In genomic region chr1:150151291-150152181, GRCh38 we compare ENCODE assay signal across 8 cellular contexts. TPM values are rescaled to one million over a fixed set of nuclear protein-coding genes. Genes with fewer than 3 reads are reported as not detected.
DNase-seq lines count a peak whose midpoint lies in the region; ATAC-seq, FAIRE-seq and TF ChIP-seq lines count a peak whose summit lies in the region.

No MANE protein-coding gene starts in this region.

- no peaks in the 10 kb centered on the region for H3K9me3 Mint-ChIP-seq in activated naive CD8-positive, alpha-beta T cell treated with anti-CD3 and anti-CD28 coated beads, Interleukin-2, amount 10 ng/mL, durations not matched to agents 7 days and 5 days

- peak; percentile 76 for ATAC-seq in activated naive CD8-positive, alpha-beta T cell treated with anti-CD3 and anti-CD28 coated beads, Interleukin-2, amount 10 ng/mL, durations not matched to agents 7 days and 5 days (ENCODE audit: low read depth)

- H3K9me3 ChIP-seq in Peyer's patch = no peaks in the 10 kb centered on the region
- H3K9me3 ChIP-seq in kidney (ENCODE audit: control insufficient read depth in 1 of 2, low read length in 2 of 2) = no peaks in the 10 kb centered on the region

- H3K36me3 ChIP-seq in Peyer's patch (peaks cover 0 to 22% (median 0%) of the 10 kb centered on the region in 3 donors), kidney (ENCODE audit: control insufficient read depth in 1 of 2, insufficient read depth in 2 of 2, low read length in 2 of 2) (peaks cover 2% of the 10 kb centered on the region in 2 donors)

- peaks cover 59% of the 10 kb centered on the region for H3K36me3 Mint-ChIP-seq in activated naive CD8-positive, alpha-beta T cell treated with anti-CD3 and anti-CD28 coated beads, Interleukin-2, amount 10 ng/mL, durations not matched to agents 7 days and 5 days

- peaks cover 74% of the 10 kb centered on the region for H3K4me1 Mint-ChIP-seq in activated naive CD8-positive, alpha-beta T cell treated with anti-CD3 and anti-CD28 coated beads, Interleukin-2, amount 10 ng/mL, durations not matched to agents 7 days and 5 days

- TF ChIP-seq CTCF in Peyer's patch (IDR thresholded peaks at IDR 0.05) (no peak), kidney (IDR thresholded peaks at IDR 0.05; ENCODE audit: borderline replicate concordance, extremely low read depth, insufficient read depth) (no peak)

- no peaks in the 10 kb centered on the region for H3K27me3 ChIP-seq in Peyer's patch

- DNase-seq in GDM1 (lab: John Stamatoyannopoulos, UW) = peak; percentile 87
- DNase-seq in Peyer's patch = peak; percentile 55 to 92 (median 88)
- peak; percentile 78 for DNase-seq in activated naive CD8-positive, alpha-beta T cell treated with anti-CD3 and anti-CD28 coated beads, Interleukin-2, amount 10 ng/mL, durations not matched to agents 7 days and 5 days
- peak; percentile 78 for DNase-seq in kidney
- peak; percentile 36 for DNase-seq in stimulated activated CD8-positive, alpha-beta memory T cell treated with anti-CD3 and anti-CD28 coated beads, Interleukin-15, amount 100 ng/mL, for 1 hour (ENCODE audit: low read depth)
- DNase-seq in DMS153 (lab: John Stamatoyannopoulos, UW) = no peak
- DNase-seq in SKM-1 (lab: John Stamatoyannopoulos, UW; ENCODE audit: unreplicated experiment) = no peak
- DNase-seq in epidermal melanocyte (ENCODE audit: insufficient read length, low spot score) = no peak

- H3K27me3 Mint-ChIP-seq in activated naive CD8-positive, alpha-beta T cell treated with anti-CD3 and anti-CD28 coated beads, Interleukin-2, amount 10 ng/mL, durations not matched to agents 7 days and 5 days = peaks cover 4% of the 10 kb centered on the region

- H3K27ac ChIP-seq in Peyer's patch (peak overlapping the region; percentile 93 to 97 (median 96)), kidney (ENCODE audit: low read depth in 2 of 2, low read length in 2 of 2) (peak overlapping the region; percentile 37 to 80)

- peak overlapping the region; percentile 95 for H3K4me3 Mint-ChIP-seq in activated naive CD8-positive, alpha-beta T cell treated with anti-CD3 and anti-CD28 coated beads, Interleukin-2, amount 10 ng/mL, durations not matched to agents 7 days and 5 days

- FAIRE-seq in kidney (lab: Jason Lieb, UNC) = no peak

- H3K27ac Mint-ChIP-seq in activated naive CD8-positive, alpha-beta T cell treated with anti-CD3 and anti-CD28 coated beads, Interleukin-2, amount 10 ng/mL, durations not matched to agents 7 days and 5 days = peak overlapping the region; percentile 96

- peak in 1 of 2 donors; percentile 28 for TF ChIP-seq POLR2A in Peyer's patch (IDR thresholded peaks at IDR 0.05)

- peaks cover 0 to 35% (median 6%) of the 10 kb centered on the region in 4 donors for H3K4me1 ChIP-seq in Peyer's patch
- peaks cover 0 to 5% of the 10 kb centered on the region in 2 donors for H3K4me1 ChIP-seq in kidney (ENCODE audit: control insufficient read depth in 1 of 2, insufficient read depth in 1 of 2, low read depth in 1 of 2, low read length in 2 of 2)

- H3K9ac ChIP-seq in kidney (ENCODE audit: low read length in 2 of 2) = peak overlapping the region; percentile 65 to 71

- POLR2A ChIA-PET in activated naive CD8-positive, alpha-beta T cell treated with anti-CD3 and anti-CD28 coated beads, Interleukin-2, amount 10 ng/mL, durations not matched to agents 7 days and 5 days (lab: Charles Lee) = interaction anchor here (0.6 to 6.3 kb wide), 23 partner anchors 10 to 308 kb away, joined by 3 to 54 read pairs (median 5); partner anchors contain the start of gene ANP32E

- intact Hi-C loops in kidney (cut with DNase I) = loop anchor here (10.0 kb wide), 1 partner anchor 57 kb away; no protein-coding TSS in a partner anchor

- H3K4me3 ChIP-seq in Peyer's patch (peak overlapping the region; percentile 62 to 91 (median 82)), kidney (ENCODE audit: low read length in 2 of 2) (peak overlapping the region; percentile 53 to 54)

RNA-seq across cellular contexts. Expression of gene PLEKHO1, which starts 1.8 kb away (rescaled TPM):
- total RNA-seq in Peyer's patch = 100 to 1,000 TPM in 1 of 4 donors, 10 to 100 TPM in 3; 12.6 to 106 (median 29.6) TPM
- 100 to 1,000 TPM; 140 to 143 TPM for total RNA-seq in activated naive CD8-positive, alpha-beta T cell treated with anti-CD3 and anti-CD28 coated beads, Interleukin-2, amount 10 ng/mL, durations not matched to agents 7 days and 5 days
- total RNA-seq in kidney = 32.7 TPM
- 28.0 TPM for polyA plus RNA-seq in kidney (ENCODE audit: insufficient read depth, low read depth, low replicate concordance)

Comparison
In these comparisons a context has a peak if more than half of its experiments do, and no peak if none do; other contexts are left out.
1. DNase-seq: peak in GDM1 (single experiment), Peyer's patch (3 of 3), activated naive CD8-positive, alpha-beta T cell treated with anti-CD3 and anti-CD28 coated beads, Interleukin-2, amount 10 ng/mL, durations not matched to agents 7 days and 5 days (single experiment), kidney (single experiment) and stimulated activated CD8-positive, alpha-beta memory T cell treated with anti-CD3 and anti-CD28 coated beads, Interleukin-15, amount 100 ng/mL, for 1 hour (single experiment); none in DMS153 (single experiment), SKM-1 (single experiment) and epidermal melanocyte (single experiment).